35 cellular contexts compared by ENCODE assay signal in genomic region chr12:30301291-30301690, GRCh38.
DNase-seq lines count a peak whose midpoint lies in the region; ATAC-seq and TF ChIP-seq lines count a peak whose summit lies in the region.
"Had no signal": no experiment of that assay in that cellular context is flagged by ENCODE, and none has a peak within 500 bp of the region (broad histone marks: within the 10 kb centered on the region; RNA-seq: fewer than 3 reads in every experiment).

No MANE protein-coding gene starts in this region.

- H2BK12ac ChIP-seq in H9 (ENCODE audit: insufficient read length, low read depth, low read length) = no peak overlapping the region

- H4K5ac ChIP-seq in H9 (ENCODE audit: insufficient read length, low read depth, low read length) = no peak overlapping the region

- H3K4me1 ChIP-seq in H9 (ENCODE audit: insufficient read depth, low read length) (no peaks in the 10 kb centered on the region), esophagus muscularis mucosa (no peaks in the 10 kb centered on the region), osteoblast (ENCODE audit: insufficient read depth, low read length) (no peaks in the 10 kb centered on the region)
- H3K4me1 ChIP-seq: A549, BE2C, Caco-2 had no signal

- H3K4me3 ChIP-seq in esophagus muscularis mucosa (no peak overlapping the region), osteoblast (ENCODE audit: insufficient read depth, low read length) (no peak overlapping the region)
- H3K4me3 ChIP-seq: A549; BLaER1; BLaER1 treated with 17β-estradiol and CSF1 and Interleukin-3, amounts not matched to agents 10 nM and 100 nM had no signal

- no peaks in the 10 kb centered on the region for H3K36me3 ChIP-seq in esophagus muscularis mucosa
- H3K36me3 ChIP-seq in osteoblast (ENCODE audit: insufficient read depth, low read length) = no peaks in the 10 kb centered on the region
- H3K36me3 ChIP-seq: BE2C; BLaER1; BLaER1 treated with 17β-estradiol and CSF1 and Interleukin-3, amounts not matched to agents 10 nM and 100 nM had no signal

- intact Hi-C loops in esophagus muscularis mucosa (cut with DNase I) (no loop called here), head of caudate nucleus (cut with DNase I) (no loop called here)

- ATAC-seq in GM18505 (IDR thresholded peaks at IDR 0.05; ENCODE audit: unreplicated experiment) (no peak), HG02840 (IDR thresholded peaks at IDR 0.05; ENCODE audit: low FRiP score, unreplicated experiment) (no peak)
- ATAC-seq: A549; CD8-positive, alpha-beta T cell had no signal

- no peak overlapping the region; a peak in 1 of 5 replicates for H3K4me3 Mint-ChIP-seq in H9
- H3K4me3 Mint-ChIP-seq: B cell; CD14-positive monocyte; CD4-positive, alpha-beta memory T cell; CD4-positive, alpha-beta T cell; CD4-positive, CD25-positive, alpha-beta regulatory T cell; CD8-positive, alpha-beta memory T cell; CD8-positive, alpha-beta T cell had no signal

- no peaks in the 10 kb centered on the region for H3K23me2 ChIP-seq in H9 (ENCODE audit: insufficient read length, low read depth, low read length, poor library complexity, severe bottlenecking)

- H3K36me3 Mint-ChIP-seq in H9 (ENCODE audit: insufficient read depth in 1 of 3, low read depth in 3 of 3) = no peaks in the 10 kb centered on the region
- H3K36me3 Mint-ChIP-seq: CD14-positive monocyte; CD4-positive, alpha-beta memory T cell; CD4-positive, CD25-positive, alpha-beta regulatory T cell; CD8-positive, alpha-beta memory T cell; CD8-positive, alpha-beta T cell had no signal

- H3K27ac Mint-ChIP-seq in H9 = peak overlapping the region in 2 of 3 experiments; percentile 38 to 90; a peak in 1 of 7 replicates
- H3K27ac Mint-ChIP-seq: B cell; CD14-positive monocyte; CD4-positive, alpha-beta memory T cell; CD4-positive, alpha-beta T cell; CD4-positive, CD25-positive, alpha-beta regulatory T cell; CD8-positive, alpha-beta memory T cell; CD8-positive, alpha-beta T cell had no signal

- no peak for TF ChIP-seq EP300 in esophagus muscularis mucosa (IDR thresholded peaks at IDR 0.05)

- no peak overlapping the region for H3K9ac ChIP-seq in H9 (ENCODE audit: extremely low read depth, insufficient read length, low read length)
- H3K9ac ChIP-seq: BLaER1; BLaER1 treated with 17β-estradiol and CSF1 and Interleukin-3, amounts not matched to agents 10 nM and 100 nM had no signal

- no peaks in the 10 kb centered on the region for H3K27me3 Mint-ChIP-seq in H9 (ENCODE audit: low read depth)
- H3K27me3 Mint-ChIP-seq: B cell; CD4-positive, alpha-beta memory T cell; CD4-positive, alpha-beta T cell; CD4-positive, CD25-positive, alpha-beta regulatory T cell had no signal

- DNase-seq in H9 = no peak
- DNase-seq in NCI-H226 = peak; percentile 35
- DNase-seq in esophagus muscularis mucosa (ENCODE audit: extremely low spot score) = peak; percentile 39
- peak in 23 of 42 donors; percentile 6 to 87 (median 45) for DNase-seq in head of caudate nucleus
- DNase-seq in osteoblast (ENCODE audit: insufficient read length, low spot score, missing footprints) = no peak
- no peak for DNase-seq in NCI-H82 (lab: John Stamatoyannopoulos, UW)
- DNase-seq: 8988T; ACHN; AML-193; BE2C; C1 segment of cervical spinal cord; Caco-2; Calu3; CD4-positive, alpha-beta memory T cell; CD4-positive, alpha-beta T cell; CD4-positive, CD25-positive, alpha-beta regulatory T cell; CD8-positive, alpha-beta memory T cell; CD8-positive, alpha-beta T cell; COR-L47; DMS 273 treated with DMSO at 0.1 percent for 48 hours; DMS153; DMS53; DMS79; DMS79 treated with DMSO at 0.1 percent for 48 hours; DND-41; EL had no signal

- no peak overlapping the region for H2BK20ac ChIP-seq in H9 (ENCODE audit: low read depth, low read length, poor library complexity, severe bottlenecking)

- no peak overlapping the region for H2BK15ac ChIP-seq in H9 (ENCODE audit: low read depth, low read length)

- H3K27ac ChIP-seq in H9 (ENCODE audit: insufficient read length, low read depth, low read length) = no peak overlapping the region
- H3K27ac ChIP-seq in esophagus muscularis mucosa (replicated peaks in 1 of 4) = no peak overlapping the region
- H3K27ac ChIP-seq in osteoblast (ENCODE audit: low read depth, low read length) = no peak overlapping the region
- H3K27ac ChIP-seq: 22Rv1; A549; BLaER1; BLaER1 treated with 17β-estradiol and CSF1 and Interleukin-3, amounts not matched to agents 10 nM and 100 nM; C4-2B had no signal

- no peak overlapping the region for H2AK5ac ChIP-seq in H9 (ENCODE audit: insufficient read length, low read length)

- no peak overlapping the region for H3K18ac ChIP-seq in H9 (ENCODE audit: insufficient read length, low read depth, low read length)

- no peak overlapping the region for H2AFZ ChIP-seq in H9 (ENCODE audit: low read length)
- H2AFZ ChIP-seq in osteoblast (ENCODE audit: low read length) = no peak overlapping the region

- no peak for TF ChIP-seq POLR2A in esophagus muscularis mucosa (IDR thresholded peaks at IDR 0.05; ENCODE audit: low read depth)
- TF ChIP-seq POLR2A in GM18505 (IDR thresholded peaks at IDR 0.05; ENCODE audit: borderline replicate concordance, extremely low read depth, insufficient read depth, insufficient read length) = no peak

- H4K20me1 ChIP-seq in H9 (ENCODE audit: control insufficient read depth, insufficient read depth, insufficient read length) (no peaks in the 10 kb centered on the region), osteoblast (ENCODE audit: insufficient read depth, low read length) (no peaks in the 10 kb centered on the region)
- H4K20me1 ChIP-seq: BLaER1; BLaER1 treated with 17β-estradiol and CSF1 and Interleukin-3, amounts not matched to agents 10 nM and 100 nM had no signal

- no peak overlapping the region for H3K56ac ChIP-seq in H9 (ENCODE audit: insufficient read length, low read depth, low read length)

- no peaks in the 10 kb centered on the region for H3K27me3 ChIP-seq in H9 (ENCODE audit: insufficient read depth, low read length)
- H3K27me3 ChIP-seq in esophagus muscularis mucosa = no peaks in the 10 kb centered on the region
- no peaks in the 10 kb centered on the region for H3K27me3 ChIP-seq in osteoblast (ENCODE audit: insufficient read depth, low read length)
- H3K27me3 ChIP-seq: BE2C; BLaER1; BLaER1 treated with 17β-estradiol and CSF1 and Interleukin-3, amounts not matched to agents 10 nM and 100 nM had no signal

- H2BK120ac ChIP-seq in H9 (ENCODE audit: low read depth, low read length, poor library complexity, severe bottlenecking) = no peak overlapping the region

- no peak overlapping the region for H3T11ph ChIP-seq in H9 (ENCODE audit: low read length)

- no peak overlapping the region for H3K14ac ChIP-seq in H9 (ENCODE audit: insufficient read depth, low read length)

- no peaks in the 10 kb centered on the region for H3K9me3 ChIP-seq in H9 (ENCODE audit: control insufficient read depth, low read depth, low read length)
- H3K9me3 ChIP-seq in esophagus muscularis mucosa = no peaks in the 10 kb centered on the region
- no peaks in the 10 kb centered on the region for H3K9me3 ChIP-seq in osteoblast (ENCODE audit: low read depth, low read length)
- H3K9me3 ChIP-seq: A549; BE2C; BLaER1; BLaER1 treated with 17β-estradiol and CSF1 and Interleukin-3, amounts not matched to agents 10 nM and 100 nM; Caco-2 had no signal

- no CpG with 5 or more reads among the region's 2 CpGs for WGBS in H9 (ENCODE audit: extremely low coverage, insufficient read length, low lambda C conversion rate)
- 88% methylated on average over 2 of the region's 2 CpGs for WGBS in esophagus muscularis mucosa

- no peak overlapping the region for H3K4ac ChIP-seq in H9 (ENCODE audit: low read depth, low read length)

- no peaks in the 10 kb centered on the region; a peak in 1 of 5 replicates for H3K9me3 Mint-ChIP-seq in H9

- H3K4me2 ChIP-seq in H9 (ENCODE audit: insufficient read depth, insufficient read length, low read length) (no peak overlapping the region), osteoblast (ENCODE audit: insufficient read depth, low read length) (no peak overlapping the region)
- H3K4me2 ChIP-seq: A549; BLaER1; BLaER1 treated with 17β-estradiol and CSF1 and Interleukin-3, amounts not matched to agents 10 nM and 100 nM had no signal

- H4K91ac ChIP-seq in H9 (ENCODE audit: insufficient read length, low read depth, low read length) = no peak overlapping the region

- no peak overlapping the region for H3K23ac ChIP-seq in H9 (ENCODE audit: insufficient read length, low read depth, low read length)

- H4K8ac ChIP-seq in H9 (replicated peaks; ENCODE audit: insufficient read length, low read depth, low read length) = no peak overlapping the region

- TF ChIP-seq CTCF in H9 (conservative IDR thresholded peaks at IDR 0.05) (no peak), esophagus muscularis mucosa (IDR thresholded peaks at IDR 0.05) (no peak), osteoblast (IDR thresholded peaks at IDR 0.05; ENCODE audit: extremely low read depth, low read depth, low read length) (no peak)

- H3K79me1 ChIP-seq in H9 (ENCODE audit: insufficient read depth, low read depth, low read length, poor library complexity, severe bottlenecking) = no peaks in the 10 kb centered on the region

- H3K79me2 ChIP-seq in H9 (ENCODE audit: insufficient read depth, low read length) (no peaks in the 10 kb centered on the region), osteoblast (ENCODE audit: insufficient read depth, low read length) (no peaks in the 10 kb centered on the region)

- no peak overlapping the region for H2BK5ac ChIP-seq in H9 (ENCODE audit: insufficient read length, low read length)

- no peaks in the 10 kb centered on the region; a peak in 1 of 4 replicates for H3K4me1 Mint-ChIP-seq in H9
- H3K4me1 Mint-ChIP-seq: B cell; CD14-positive monocyte; CD4-positive, alpha-beta memory T cell; CD4-positive, CD25-positive, alpha-beta regulatory T cell; CD8-positive, alpha-beta memory T cell had no signal

Comparison
In these comparisons a context has a peak if more than half of its experiments do, and no peak if none do; other contexts are left out.
1. DNase-seq: peak in NCI-H226 (single experiment), esophagus muscularis mucosa (single experiment) and head of caudate nucleus (23 of 42); none in H9 (single experiment), osteoblast (single experiment) and NCI-H82 (single experiment).